In genomic region chr5:96776606-96777005, GRCh38 we compare ENCODE assay signal across 28 cellular contexts. TPM values are rescaled to one million over a fixed set of nuclear protein-coding genes. Genes with fewer than 3 reads are reported as not detected.
DNase-seq lines count a peak whose midpoint lies in the region; ATAC-seq and TF ChIP-seq lines count a peak whose summit lies in the region.
"Had no signal": no experiment of that assay in that cellular context is flagged by ENCODE, and none has a peak within 500 bp of the region (broad histone marks: within the 10 kb centered on the region; RNA-seq: fewer than 3 reads in every experiment).

No MANE protein-coding gene starts in this region.

- H3K9me3 ChIP-seq in esophagus muscularis mucosa: no peaks in the 10 kb centered on the region
- H3K9me3 ChIP-seq: BE2C, right lobe of liver, stomach, upper lobe of right lung had no signal

- no peak for TF ChIP-seq POLR2A in esophagus muscularis mucosa (IDR thresholded peaks at IDR 0.05; ENCODE audit: low read depth)

- no peak overlapping the region for H3K4me3 ChIP-seq in esophagus muscularis mucosa
- H3K4me3 ChIP-seq: GM12878, right lobe of liver, stomach, upper lobe of right lung had no signal

- intact Hi-C loops in esophagus muscularis mucosa (cut with DNase I): loop anchor here (10.0 kb wide), 1 partner anchor 228 kb away; no protein-coding TSS in a partner anchor

- peak; percentile 52 for DNase-seq in COR-L47 (lab: John Stamatoyannopoulos, UW)
- peak; percentile 63 for DNase-seq in NCI-H748 (lab: John Stamatoyannopoulos, UW; ENCODE audit: unreplicated experiment)
- DNase-seq in esophagus muscularis mucosa (ENCODE audit: extremely low spot score): no peak
- DNase-seq in putamen (ENCODE audit: low spot score): peak; percentile 38
- DNase-seq in mucosa of gallbladder (ENCODE audit: low spot score): no peak
- DNase-seq in HPDE6-E6E7 (ENCODE audit: extremely low spot score): no peak
- DNase-seq: activated CD4-positive, alpha-beta memory T cell treated with anti-CD3 and anti-CD28 coated beads, Interleukin-2, amount 10 ng/mL, durations not matched to agents 7 days and 5 days; activated CD4-positive, CD25-positive, alpha-beta regulatory T cell treated with anti-CD3 and anti-CD28 coated beads, Interleukin-2, amount 50 U/mL, for 72 hours; activated CD8-positive, alpha-beta memory T cell treated with anti-CD3 and anti-CD28 coated beads, Interleukin-2, amount 50 U/mL, for 4 hours; activated naive CD4-positive, alpha-beta T cell treated with anti-CD3 and anti-CD28 coated beads for 36 hours; BE2C; CD8-positive, alpha-beta memory T cell; EL; immature natural killer cell; left colon; mammary epithelial cell; MV-4-11; NCI-H1436 treated with DMSO at 0.1 percent for 48 hours; NCI-H2081 treated with DMSO at 0.1 percent for 48 hours; posterior cingulate gyrus; right lobe of liver; stimulated activated CD8-positive, alpha-beta memory T cell treated with anti-CD3 and anti-CD28 coated beads, Interleukin-4, amount 100 ng/mL, for 48 hours; stomach; upper lobe of right lung had no signal

- 37% methylated on average over 2 of the region's 2 CpGs for WGBS in esophagus muscularis mucosa

- TF ChIP-seq CTCF in esophagus muscularis mucosa (IDR thresholded peaks at IDR 0.05): no peak

- H3K27ac ChIP-seq in esophagus muscularis mucosa (replicated peaks in 1 of 4): peak overlapping the region in 3 of 4 donors; percentile 27 to 52 (median 50)
- H3K27ac ChIP-seq: right lobe of liver, upper lobe of right lung had no signal

- H3K27me3 ChIP-seq in esophagus muscularis mucosa: no peaks in the 10 kb centered on the region
- H3K27me3 ChIP-seq: BE2C, right lobe of liver, stomach, upper lobe of right lung had no signal

- peaks cover 18 to 77% (median 62%) of the 10 kb centered on the region in 4 donors for H3K36me3 ChIP-seq in esophagus muscularis mucosa
- H3K36me3 ChIP-seq: BE2C had no signal

- no peak for TF ChIP-seq EP300 in esophagus muscularis mucosa (IDR thresholded peaks at IDR 0.05)

- ATAC-seq in HG02610 (IDR thresholded peaks at IDR 0.05; ENCODE audit: unreplicated experiment): no peak
- no peak for ATAC-seq in GM21526 (IDR thresholded peaks at IDR 0.05; ENCODE audit: low FRiP score, unreplicated experiment)
- ATAC-seq: GM12878, HCT116, left colon, right lobe of liver, upper lobe of right lung had no signal

- peaks cover 13 to 49% (median 41%) of the 10 kb centered on the region in 4 donors for H3K4me1 ChIP-seq in esophagus muscularis mucosa
- H3K4me1 ChIP-seq: upper lobe of right lung had no signal

RNA-seq across cellular contexts. Expression of gene ERAP1, which starts 31.1 kb away (rescaled TPM):
- 10 to 100 TPM; 22.8 to 37.8 (median 25.5) TPM for total RNA-seq in esophagus muscularis mucosa
- 58.1 TPM for total RNA-seq in mucosa of gallbladder

Comparison
In these comparisons a context has a peak if more than half of its experiments do, and no peak if none do; other contexts are left out.
1. DNase-seq: peak in COR-L47 (single experiment), NCI-H748 (single experiment) and putamen (single experiment); none in esophagus muscularis mucosa (single experiment), mucosa of gallbladder (single experiment) and HPDE6-E6E7 (single experiment).